Comparison of ENCODE assay signal across 10 cellular contexts in the genomic region with DNA sequence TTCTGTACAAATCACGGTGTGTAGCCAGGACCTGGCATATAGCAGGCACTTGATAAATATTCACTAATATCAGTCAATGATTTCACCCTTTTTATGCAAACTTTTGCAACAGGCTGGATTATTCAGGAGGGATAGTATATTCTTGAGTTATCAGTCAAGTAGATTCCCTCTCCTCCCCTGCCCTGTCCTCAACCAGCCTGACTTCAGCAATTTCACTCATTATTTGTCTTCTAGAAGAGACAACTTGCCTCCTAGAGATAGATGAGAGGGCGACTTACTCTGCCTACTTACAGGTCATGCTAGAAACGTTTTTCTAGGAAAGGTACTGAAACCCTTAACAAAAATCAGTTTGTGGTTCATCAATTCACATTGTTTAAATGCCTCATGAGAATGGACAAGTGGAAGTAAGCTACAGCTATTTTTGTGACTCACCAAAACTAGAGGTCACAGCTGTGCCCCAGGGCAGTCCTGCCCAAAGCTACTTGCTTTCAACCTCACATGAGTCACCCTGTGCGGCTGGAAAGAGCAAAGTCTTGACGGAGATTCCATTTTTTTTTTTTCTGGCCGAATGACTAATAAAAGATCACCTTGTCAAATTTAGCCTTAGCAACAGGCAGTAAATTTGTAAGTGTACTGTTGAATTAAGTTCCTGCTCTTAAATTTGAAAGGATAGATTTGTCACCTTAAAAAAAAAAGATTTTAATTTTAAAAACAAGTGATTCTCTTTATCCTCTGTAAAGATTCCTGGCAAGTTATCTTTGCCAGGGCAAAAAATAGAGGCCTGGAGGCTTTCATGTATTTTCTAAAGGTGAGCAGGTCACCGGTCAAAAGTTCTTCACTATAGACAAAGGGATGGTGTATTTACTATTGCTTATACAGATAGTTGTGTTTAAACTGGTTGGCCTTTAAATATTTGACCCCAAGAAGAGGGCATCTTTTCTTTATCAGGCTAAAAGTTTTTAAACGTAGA.
DNase-seq lines count a peak whose midpoint lies in the region; ATAC-seq and TF ChIP-seq lines count a peak whose summit lies in the region.
"Had no signal": no experiment of that assay in that cellular context is flagged by ENCODE, and none has a peak within 500 bp of the region (broad histone marks: within the 10 kb centered on the region; RNA-seq: fewer than 3 reads in every experiment).

No MANE protein-coding gene starts in this region.

- peaks cover 0 to 4% (median 0%) of the 10 kb centered on the region in 11 donors for H3K9me3 Mint-ChIP-seq in naive thymus-derived CD4-positive, alpha-beta T cell
- H3K9me3 Mint-ChIP-seq: activated CD8-positive, alpha-beta T cell treated with anti-CD3 and anti-CD28 coated beads for 36 hours; naive B cell had no signal

- DNase-seq in BJ (ENCODE audit: low read depth) (peak; percentile 95), H4 (ENCODE audit: low spot score) (peak; percentile 96), NT2/D1 (ENCODE audit: low read depth, low spot score) (peak; percentile 20), hepatocyte (ENCODE audit: low spot score) (peak; percentile 79), cerebellar nuclear complex (lab: John Stamatoyannopoulos, UW) (no peak), coronary artery (ENCODE audit: low spot score) (no peak), SK-N-DZ (ENCODE audit: low spot score) (no peak)
- DNase-seq in naive thymus-derived CD4-positive, alpha-beta T cell, result no peak
- DNase-seq: activated CD8-positive, alpha-beta T cell treated with anti-CD3 and anti-CD28 coated beads for 36 hours; naive B cell had no signal

- H3K4me3 ChIP-seq in BJ (ENCODE audit: low read depth, low read length) (no peak overlapping the region), NT2/D1 (ENCODE audit: insufficient read length, low read depth) (no peak overlapping the region), hepatocyte (no peak overlapping the region), coronary artery (no peak overlapping the region)
- no peak overlapping the region for H3K4me3 ChIP-seq in naive thymus-derived CD4-positive, alpha-beta T cell (ENCODE audit: low read length)

- H3K27ac ChIP-seq in hepatocyte (peak overlapping the region; percentile 63), coronary artery (no peak overlapping the region)
- no peak overlapping the region for H3K27ac ChIP-seq in naive thymus-derived CD4-positive, alpha-beta T cell (ENCODE audit: low read depth, low read length)

- H3K4me2 ChIP-seq in hepatocyte, result peak overlapping the region; percentile 11

- no peak overlapping the region for H3K9ac ChIP-seq in NT2/D1 (ENCODE audit: insufficient read length, low read depth)

- H3K36me3 ChIP-seq in BJ (ENCODE audit: control insufficient read depth, insufficient read depth, low read length) (no peaks in the 10 kb centered on the region), NT2/D1 (ENCODE audit: insufficient read depth, insufficient read length, low read length) (no peaks in the 10 kb centered on the region), hepatocyte (replicated peaks; ENCODE audit: insufficient read depth, low read depth) (no peaks in the 10 kb centered on the region)
- no peaks in the 10 kb centered on the region for H3K36me3 ChIP-seq in naive thymus-derived CD4-positive, alpha-beta T cell (ENCODE audit: control insufficient read depth in 2 of 3, insufficient read depth in 3 of 3, low read length in 3 of 3)

- no peak overlapping the region for H3K4me3 Mint-ChIP-seq in naive thymus-derived CD4-positive, alpha-beta T cell
- H3K4me3 Mint-ChIP-seq: activated CD8-positive, alpha-beta T cell treated with anti-CD3 and anti-CD28 coated beads for 36 hours had no signal

- H3K4me1 Mint-ChIP-seq in naive thymus-derived CD4-positive, alpha-beta T cell, result no peaks in the 10 kb centered on the region
- H3K4me1 Mint-ChIP-seq: naive B cell had no signal

- no peak for ATAC-seq in naive thymus-derived CD4-positive, alpha-beta T cell
- ATAC-seq: activated CD8-positive, alpha-beta T cell treated with anti-CD3 and anti-CD28 coated beads for 36 hours had no signal

- peaks cover 4 to 24% (median 5%) of the 10 kb centered on the region in 5 donors for H3K27me3 Mint-ChIP-seq in naive thymus-derived CD4-positive, alpha-beta T cell

- H2AFZ ChIP-seq in hepatocyte, result no peak overlapping the region

- H3K79me2 ChIP-seq in hepatocyte, result no peaks in the 10 kb centered on the region

- H3K27me3 ChIP-seq in BJ (ENCODE audit: control insufficient read depth, insufficient read depth, low read length) (peaks cover 3% of the 10 kb centered on the region; the same call in 1 of the 2 replicates), NT2/D1 (ENCODE audit: insufficient read depth, insufficient read length) (no peaks in the 10 kb centered on the region), hepatocyte (no peaks in the 10 kb centered on the region)
- H3K27me3 ChIP-seq in naive thymus-derived CD4-positive, alpha-beta T cell (ENCODE audit: control insufficient read depth in 2 of 2, insufficient read depth in 2 of 2, low read length in 2 of 2), result no peaks in the 10 kb centered on the region

- CTCF ChIA-PET in BJ (lab: Yijun Ruan, JAX), result interaction anchor here (0.6 to 1.1 kb wide), 2 partner anchors 133 to 324 kb away, joined by 3 read pairs; no protein-coding TSS in a partner anchor
- CTCF ChIA-PET in naive thymus-derived CD4-positive, alpha-beta T cell (lab: Charles Lee), result no interaction called here

- intact Hi-C loops in naive thymus-derived CD4-positive, alpha-beta T cell (cut with micrococcal nuclease), result no loop called here

- H3K4me1 ChIP-seq in NT2/D1 (ENCODE audit: insufficient read depth, insufficient read length), result no peaks in the 10 kb centered on the region
- peaks cover 11% of the 10 kb centered on the region for H3K4me1 ChIP-seq in hepatocyte (ENCODE audit: insufficient read depth)
- no peaks in the 10 kb centered on the region for H3K4me1 ChIP-seq in naive thymus-derived CD4-positive, alpha-beta T cell (ENCODE audit: control insufficient read depth in 2 of 2, insufficient read depth in 2 of 2, low read length in 2 of 2)

- no peak overlapping the region for H3K27ac Mint-ChIP-seq in naive thymus-derived CD4-positive, alpha-beta T cell
- H3K27ac Mint-ChIP-seq: activated CD8-positive, alpha-beta T cell treated with anti-CD3 and anti-CD28 coated beads for 36 hours had no signal

- no peaks in the 10 kb centered on the region for H3K36me3 Mint-ChIP-seq in naive thymus-derived CD4-positive, alpha-beta T cell
- H3K36me3 Mint-ChIP-seq: naive B cell had no signal

- H3K9me2 ChIP-seq in hepatocyte (replicated peaks; ENCODE audit: insufficient read depth), result no peaks in the 10 kb centered on the region

- 36% methylated on average over 8 of the region's 8 CpGs for WGBS in hepatocyte (ENCODE audit: low lambda C conversion rate, missing lambda C conversion rate)

- H3K9me3 ChIP-seq in NT2/D1 (ENCODE audit: insufficient read depth, low read length), result peaks cover 6% of the 10 kb centered on the region; the same call in 1 of the 2 replicates
- no peaks in the 10 kb centered on the region for H3K9me3 ChIP-seq in hepatocyte (ENCODE audit: low read depth)
- no peaks in the 10 kb centered on the region for H3K9me3 ChIP-seq in naive thymus-derived CD4-positive, alpha-beta T cell (ENCODE audit: control insufficient read depth in 2 of 3, low read length in 3 of 3)

- POLR2A ChIA-PET in BJ (lab: Charles Lee), result interaction anchor here (0.7 kb wide), 1 partner anchor 333 kb away, joined by 7 read pairs; no protein-coding TSS in a partner anchor
- POLR2A ChIA-PET in naive thymus-derived CD4-positive, alpha-beta T cell (lab: Charles Lee), result no interaction called here

- no peaks in the 10 kb centered on the region for H4K20me1 ChIP-seq in hepatocyte (ENCODE audit: insufficient read depth, poor library complexity, severe bottlenecking)

- TF ChIP-seq CTCF in BJ (IDR thresholded peaks at IDR 0.05; ENCODE audit: insufficient read depth, low read depth, low read length) (no peak), hepatocyte (IDR thresholded peaks at IDR 0.05; ENCODE audit: poor library complexity) (no peak), coronary artery (IDR thresholded peaks at IDR 0.05) (no peak)

Comparison
In these comparisons a context has a peak if more than half of its experiments do, and no peak if none do; other contexts are left out.
1. DNase-seq: peak in BJ (single experiment), H4 (single experiment), NT2/D1 (single experiment) and hepatocyte (single experiment); none in naive thymus-derived CD4-positive, alpha-beta T cell (0 of 9), cerebellar nuclear complex (0 of 2), coronary artery (single experiment) and SK-N-DZ (single experiment).